ENCODE assay signal across 1 cellular context in the genomic region with DNA sequence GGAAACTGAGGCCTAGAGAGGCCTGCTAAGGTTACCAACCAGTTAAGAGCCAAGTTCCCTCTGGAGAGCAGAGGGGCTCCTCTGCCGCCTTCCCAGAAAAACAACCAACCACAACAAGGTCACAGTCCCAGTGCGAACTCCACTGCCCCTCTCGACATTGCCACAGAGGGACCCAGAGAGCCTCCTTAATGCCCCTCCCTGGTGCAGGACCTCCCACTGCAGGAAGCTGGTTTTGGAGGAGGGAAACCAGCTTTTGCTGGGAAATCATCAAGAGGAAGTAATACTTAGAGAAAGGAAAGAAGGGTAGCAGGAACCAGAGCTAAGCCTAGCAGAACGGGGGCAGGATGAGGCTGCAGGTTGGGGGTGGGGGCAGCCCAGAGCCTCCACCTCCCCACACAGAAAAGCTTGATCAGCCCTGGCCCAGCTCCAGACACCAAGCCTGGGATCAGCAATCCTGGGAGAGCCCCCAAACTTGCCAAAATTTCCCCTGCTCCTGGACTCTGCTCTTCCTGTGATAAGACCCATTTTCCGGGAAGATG.
TF ChIP-seq lines count a peak whose summit lies in the region.

No MANE protein-coding gene starts in this region.

TF ChIP-seq in H1, 55 proteins besides CTCF, POLR2A, EP300 and RAD21:
- TF ChIP-seq BACH1 (IDR thresholded peaks at IDR 0.05; ENCODE audit: low read length) (no peak), TAF7 (optimal IDR thresholded peaks at IDR 0.05; ENCODE audit: borderline replicate concordance, low read depth, low read length) (no peak), CBX8 (IDR thresholded peaks at IDR 0.05; ENCODE audit: borderline replicate concordance, low read depth, low read length) (no peak), SP4 (IDR thresholded peaks at IDR 0.05; ENCODE audit: low read length) (no peak), SIN3A (conservative IDR thresholded peaks at IDR 0.05 in 1 of 2, IDR thresholded peaks at IDR 0.05 in 1 of 2; ENCODE audit: low read depth in 1 of 2, low read length in 2 of 2) (no peak), ASH2L (IDR thresholded peaks at IDR 0.05; ENCODE audit: low read length) (no peak), CREB1 (IDR thresholded peaks at IDR 0.05) (no peak), TEAD4 (IDR thresholded peaks at IDR 0.05; ENCODE audit: low read depth, low read length) (no peak), RXRA (IDR thresholded peaks at IDR 0.05; ENCODE audit: insufficient read depth, low read depth, low read length) (no peak), POU5F1 (IDR thresholded peaks at IDR 0.05; ENCODE audit: low read depth, low read length) (no peak), SIRT6 (IDR thresholded peaks at IDR 0.05; ENCODE audit: low read length) (no peak), NRF1 (IDR thresholded peaks at IDR 0.05; ENCODE audit: low read depth, low read length) (no peak), CBX5 (IDR thresholded peaks at IDR 0.05; ENCODE audit: low read depth, low read length) (no peak), YY1 (IDR thresholded peaks at IDR 0.05; ENCODE audit: low read depth, low read length) (no peak), POLR2AphosphoS5 (IDR thresholded peaks at IDR 0.05; ENCODE audit: low read depth, low read length) (no peak), NANOG (IDR thresholded peaks at IDR 0.05; ENCODE audit: insufficient read depth, low read depth, low read length, poor library complexity, severe bottlenecking) (no peak)
- TF ChIP-seq, protein P1, sequence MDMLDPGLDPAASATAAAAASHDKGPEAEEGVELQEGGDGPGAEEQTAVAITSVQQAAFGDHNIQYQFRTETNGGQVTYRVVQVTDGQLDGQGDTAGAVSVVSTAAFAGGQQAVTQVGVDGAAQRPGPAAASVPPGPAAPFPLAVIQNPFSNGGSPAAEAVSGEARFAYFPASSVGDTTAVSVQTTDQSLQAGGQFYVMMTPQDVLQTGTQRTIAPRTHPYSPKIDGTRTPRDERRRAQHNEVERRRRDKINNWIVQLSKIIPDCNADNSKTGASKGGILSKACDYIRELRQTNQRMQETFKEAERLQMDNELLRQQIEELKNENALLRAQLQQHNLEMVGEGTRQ (IDR thresholded peaks at IDR 0.05; ENCODE audit: low read length), result no peak
